12 cellular contexts compared by ENCODE assay signal in the genomic region with DNA sequence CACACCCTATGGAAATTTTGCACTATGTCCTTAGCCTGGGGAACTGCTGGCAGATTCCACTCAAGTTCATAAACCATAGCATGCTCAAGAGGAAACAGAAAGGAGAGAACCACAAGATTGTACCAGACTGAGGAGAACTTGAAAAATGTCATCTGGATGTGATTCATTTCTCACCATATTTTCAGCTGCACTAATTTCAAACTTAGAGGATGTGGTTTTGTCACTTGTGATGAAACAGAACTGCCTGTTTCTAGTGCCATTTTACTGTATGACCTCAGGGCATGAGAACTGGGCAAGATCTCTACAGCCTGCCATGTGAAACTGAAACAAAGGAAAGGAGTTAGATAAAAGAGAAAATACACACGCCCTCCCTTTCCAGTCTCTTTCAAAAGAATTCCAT.
DNase-seq lines count a peak whose midpoint lies in the region; ATAC-seq and TF ChIP-seq lines count a peak whose summit lies in the region.
"Had no signal": no experiment of that assay in that cellular context is flagged by ENCODE, and none has a peak within 500 bp of the region (broad histone marks: within the 10 kb centered on the region; RNA-seq: fewer than 3 reads in every experiment).

No MANE protein-coding gene starts in this region.

- H3K36me3 ChIP-seq in PC-3 (ENCODE audit: low read depth, low read length), result no peaks in the 10 kb centered on the region
- no peaks in the 10 kb centered on the region for H3K36me3 ChIP-seq in MG63
- H3K36me3 ChIP-seq: gastroesophageal sphincter had no signal

- H3K27me3 ChIP-seq in PC-3 (ENCODE audit: low read length) (no peaks in the 10 kb centered on the region), MG63 (no peaks in the 10 kb centered on the region)
- H3K27me3 ChIP-seq: gastroesophageal sphincter had no signal

- POLR2A ChIA-PET in PC-3 (lab: Charles Lee; ENCODE audit: unreplicated experiment), result no interaction called here

- H3K4me3 ChIP-seq in PC-3 (ENCODE audit: low read length) (no peak overlapping the region), fibroblast of mammary gland (ENCODE audit: control insufficient read depth, low read depth, low read length) (no peak overlapping the region), MG63 (no peak overlapping the region)
- H3K4me3 ChIP-seq: gastroesophageal sphincter had no signal

- DNase-seq in activated naive CD8-positive, alpha-beta T cell treated with anti-CD3 and anti-CD28 coated beads, Interleukin-2, amount 50 U/mL, for 24 hours, result no peak
- no peak for DNase-seq in activated naive CD8-positive, alpha-beta T cell treated with anti-CD3 and anti-CD28 coated beads for 36 hours
- DNase-seq in PC-3, result peak; percentile 3
- peak; percentile 47 for DNase-seq in fibroblast of mammary gland (ENCODE audit: low read depth)
- DNase-seq in MG63, result no peak
- no peak for DNase-seq in NCI-H2107 (lab: John Stamatoyannopoulos, UW)
- DNase-seq in SHP77 (lab: John Stamatoyannopoulos, UW), result no peak
- DNase-seq: activated naive CD4-positive, alpha-beta T cell treated with anti-CD3 and anti-CD28 coated beads for 36 hours; NCI-H446 treated with DMSO at 0.1 percent for 48 hours; stimulated activated CD4-positive, alpha-beta T cell treated with anti-CD3 and anti-CD28 coated beads, Interleukin-4, amount 100 ng/mL, for 1 hour had no signal

- H3K9me3 ChIP-seq in PC-3 (ENCODE audit: low read length) (peaks cover 7% of the 10 kb centered on the region; the same call in 1 of the 2 replicates), MG63 (no peaks in the 10 kb centered on the region)
- H3K9me3 ChIP-seq: gastroesophageal sphincter had no signal

- no peak overlapping the region for H3K27ac ChIP-seq in PC-3 (ENCODE audit: low read length)
- H3K27ac ChIP-seq: gastroesophageal sphincter had no signal

- no peak overlapping the region for H3K27ac Mint-ChIP-seq in activated naive CD8-positive, alpha-beta T cell treated with anti-CD3 and anti-CD28 coated beads, Interleukin-2, amount 50 U/mL, for 24 hours
- H3K27ac Mint-ChIP-seq in activated naive CD8-positive, alpha-beta T cell treated with anti-CD3 and anti-CD28 coated beads for 36 hours, result no peak overlapping the region
- H3K27ac Mint-ChIP-seq: activated naive CD4-positive, alpha-beta T cell treated with anti-CD3 and anti-CD28 coated beads for 36 hours had no signal

- CTCF ChIA-PET in PC-3 (lab: Charles Lee), result no interaction called here

- no TSS peak for BruUV-seq in PC-3 (replicated peaks; lab: Mats Ljungman, UMichigan)

- no peak overlapping the region for H3K4me2 ChIP-seq in PC-3 (ENCODE audit: low read length)

- intact Hi-C loops in PC-3 (cut with micrococcal nuclease), result no loop called here

- no peaks in the 10 kb centered on the region for H3F3A ChIP-seq in PC-3 (ENCODE audit: low read length, unreplicated experiment)

- H3K4me3 Mint-ChIP-seq in activated naive CD8-positive, alpha-beta T cell treated with anti-CD3 and anti-CD28 coated beads, Interleukin-2, amount 50 U/mL, for 24 hours, result no peak overlapping the region
- no peak overlapping the region for H3K4me3 Mint-ChIP-seq in activated naive CD8-positive, alpha-beta T cell treated with anti-CD3 and anti-CD28 coated beads for 36 hours
- H3K4me3 Mint-ChIP-seq: activated naive CD4-positive, alpha-beta T cell treated with anti-CD3 and anti-CD28 coated beads for 36 hours had no signal

- H3K4me1 Mint-ChIP-seq in activated naive CD8-positive, alpha-beta T cell treated with anti-CD3 and anti-CD28 coated beads, Interleukin-2, amount 50 U/mL, for 24 hours, result peaks cover 9% of the 10 kb centered on the region
- peaks cover 2% of the 10 kb centered on the region for H3K4me1 Mint-ChIP-seq in activated naive CD8-positive, alpha-beta T cell treated with anti-CD3 and anti-CD28 coated beads for 36 hours

- no peaks in the 10 kb centered on the region for H4K20me1 ChIP-seq in PC-3 (ENCODE audit: low read length)

- no peaks in the 10 kb centered on the region for H3K9me2 ChIP-seq in PC-3 (replicated peaks; ENCODE audit: low read length)

- no peaks in the 10 kb centered on the region for H3K36me3 Mint-ChIP-seq in activated naive CD8-positive, alpha-beta T cell treated with anti-CD3 and anti-CD28 coated beads, Interleukin-2, amount 50 U/mL, for 24 hours (ENCODE audit: low read depth)
- no peaks in the 10 kb centered on the region for H3K36me3 Mint-ChIP-seq in activated naive CD8-positive, alpha-beta T cell treated with anti-CD3 and anti-CD28 coated beads for 36 hours

- no peaks in the 10 kb centered on the region for H3K4me1 ChIP-seq in PC-3 (ENCODE audit: insufficient read depth, low read length)
- H3K4me1 ChIP-seq: gastroesophageal sphincter had no signal

- peaks cover 6% of the 10 kb centered on the region for H3K9me3 Mint-ChIP-seq in activated naive CD8-positive, alpha-beta T cell treated with anti-CD3 and anti-CD28 coated beads, Interleukin-2, amount 50 U/mL, for 24 hours
- peaks cover 8% of the 10 kb centered on the region for H3K9me3 Mint-ChIP-seq in activated naive CD8-positive, alpha-beta T cell treated with anti-CD3 and anti-CD28 coated beads for 36 hours

- no peaks in the 10 kb centered on the region for H3K27me3 Mint-ChIP-seq in activated naive CD8-positive, alpha-beta T cell treated with anti-CD3 and anti-CD28 coated beads, Interleukin-2, amount 50 U/mL, for 24 hours
- H3K27me3 Mint-ChIP-seq in activated naive CD8-positive, alpha-beta T cell treated with anti-CD3 and anti-CD28 coated beads for 36 hours, result no peaks in the 10 kb centered on the region

- ATAC-seq in activated naive CD8-positive, alpha-beta T cell treated with anti-CD3 and anti-CD28 coated beads, Interleukin-2, amount 50 U/mL, for 24 hours, result peak; percentile 57
- ATAC-seq in PC-3, result no peak
- ATAC-seq in GM18511 (IDR thresholded peaks at IDR 0.05; ENCODE audit: unreplicated experiment), result no peak
- ATAC-seq: gastroesophageal sphincter had no signal

- H3K9ac ChIP-seq in PC-3 (ENCODE audit: low read length), result no peak overlapping the region

- 0 out of 2 replicates have a peak overlapping the region, but pooled peaks have one; percentile 22 for H2AFZ ChIP-seq in PC-3 (ENCODE audit: low read length)

- H3K79me2 ChIP-seq in PC-3 (ENCODE audit: low read length), result no peaks in the 10 kb centered on the region

- TF ChIP-seq CTCF in PC-3 (conservative IDR thresholded peaks at IDR 0.05; ENCODE audit: low read depth, low read length) (no peak), fibroblast of mammary gland (conservative IDR thresholded peaks at IDR 0.05; ENCODE audit: control insufficient read depth, insufficient read depth, low read depth, low read length) (no peak)

Comparison
In these comparisons a context has a peak if more than half of its experiments do, and no peak if none do; other contexts are left out.
1. DNase-seq: peak in PC-3 (single experiment) and fibroblast of mammary gland (single experiment); none in activated naive CD8-positive, alpha-beta T cell treated with anti-CD3 and anti-CD28 coated beads, Interleukin-2, amount 50 U/mL, for 24 hours (single experiment), activated naive CD8-positive, alpha-beta T cell treated with anti-CD3 and anti-CD28 coated beads for 36 hours (single experiment), MG63 (single experiment), NCI-H2107 (single experiment) and SHP77 (0 of 2).